Comparison of ENCODE assay signal across 8 cellular contexts in the genomic region with DNA sequence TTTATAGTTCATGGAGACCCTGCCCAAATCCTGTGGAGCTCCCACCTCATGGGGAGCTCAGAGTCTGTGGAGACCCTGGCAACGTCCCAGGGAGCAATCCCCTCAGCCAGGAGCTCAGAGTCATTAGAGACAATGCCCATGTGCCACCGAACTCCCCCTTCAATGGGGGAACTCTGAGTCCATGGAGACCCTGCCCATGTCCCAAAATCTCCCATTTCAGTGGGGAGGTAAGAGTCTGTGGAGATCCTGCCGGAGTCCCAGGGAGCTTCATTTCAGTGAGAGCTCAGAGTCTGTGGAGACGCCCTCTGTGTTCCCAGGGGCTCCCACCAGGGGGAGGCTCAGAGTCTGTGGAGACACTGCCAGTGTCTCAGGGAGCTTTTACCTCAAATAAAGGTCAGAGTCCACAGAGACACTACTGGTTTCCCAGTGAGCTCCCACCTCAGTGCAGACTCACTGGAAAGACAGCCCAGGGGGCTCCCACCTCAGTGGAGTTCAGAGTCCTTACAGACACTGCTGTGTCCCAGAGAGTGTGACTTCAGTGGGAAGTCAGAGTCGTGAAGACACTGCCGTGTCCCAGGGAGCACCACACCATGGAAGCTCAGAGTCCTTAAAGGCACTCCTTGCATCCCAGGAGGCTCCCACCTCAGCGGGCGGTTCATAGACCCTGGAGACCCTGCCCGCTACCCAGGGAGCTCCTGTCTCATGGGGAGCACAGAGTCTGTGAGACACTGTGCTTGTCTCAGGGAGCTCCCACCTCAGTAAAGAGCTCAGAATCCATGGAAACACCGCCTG. TPM values are rescaled to one million over a fixed set of nuclear protein-coding genes. Genes with fewer than 3 reads are reported as not detected.
DNase-seq lines count a peak whose midpoint lies in the region; ATAC-seq and TF ChIP-seq lines count a peak whose summit lies in the region.

No MANE protein-coding gene starts in this region.

- no peak overlapping the region for H3K27ac ChIP-seq in Panc1 (ENCODE audit: low read length)
- H3K27ac ChIP-seq in thoracic aorta, result no peak overlapping the region

- CTCF ChIA-PET in Panc1 (lab: Charles Lee), result interaction anchor here (0.7 to 3.0 kb wide), 9 partner anchors 8 to 162 kb away, joined by 3 to 35 read pairs (median 5); a partner anchor contains a TSS

- ATAC-seq in Panc1, result peak; percentile 59
- ATAC-seq in thoracic aorta (ENCODE audit: insufficient number of reproducible peaks, low FRiP score, low read depth), result no peak

- no peak; the same call in 1 of the 2 replicates for TF ChIP-seq CTCF in Panc1 (IDR thresholded peaks at IDR 0.05)
- peak; percentile 48 for TF ChIP-seq CTCF in thoracic aorta (IDR thresholded peaks at IDR 0.05)

- no peaks in the 10 kb centered on the region for H3K9me3 ChIP-seq in Panc1 (ENCODE audit: control insufficient read depth, insufficient read depth, low read depth, low read length)
- no peaks in the 10 kb centered on the region for H3K9me3 ChIP-seq in thoracic aorta

- POLR2A ChIA-PET in Panc1 (lab: Charles Lee), result interaction anchor here (0.6 to 1.3 kb wide), 2 partner anchors 8 to 401 kb away, joined by 5 to 7 read pairs; no protein-coding TSS in a partner anchor

- H3K4me3 ChIP-seq in Panc1 (ENCODE audit: low read depth in 2 of 2, low read length in 2 of 2) (no peak overlapping the region), thoracic aorta (no peak overlapping the region)

- in situ Hi-C loops in Panc1 (cut with HindIII; ENCODE audit: low pct_unique_long_range_greater_than_20kb, low sequenced_read_pairs), result no loop called here

- H3K27me3 ChIP-seq in Panc1 (ENCODE audit: control insufficient read depth, insufficient read depth, low read length), result no peaks in the 10 kb centered on the region
- no peaks in the 10 kb centered on the region for H3K27me3 ChIP-seq in thoracic aorta (replicated peaks; ENCODE audit: insufficient read depth)

- intact Hi-C loops in Panc1 (cut with micrococcal nuclease; ENCODE audit: unreplicated experiment), result loop anchor here (5.0 kb wide), 1 partner anchor 163 kb away; no protein-coding TSS in a partner anchor

- DNase-seq in DMS 273 (lab: John Stamatoyannopoulos, UW; ENCODE audit: unreplicated experiment) (peak; percentile 82), DMS 273 treated with DMSO at 0.1 percent for 48 hours (lab: John Stamatoyannopoulos, UW) (no peak), Panc1 (ENCODE audit: low read depth, low spot score) (no peak), iPS-NIHi7 (ENCODE audit: extremely low spot score) (peak; percentile 27), thoracic aorta (ENCODE audit: low spot score) (no peak), kidney glomerular epithelial cell (lab: John Stamatoyannopoulos, UW) (no peak), GF-D8 (lab: John Stamatoyannopoulos, UW) (no peak)
- DNase-seq in activated naive CD4-positive, alpha-beta T cell treated with anti-CD3 and anti-CD28 coated beads, Interleukin-2, amount 50 U/mL, for 16 hours, result peak; percentile 62

- no TSS peak for BruUV-seq in Panc1 (replicated peaks; lab: Mats Ljungman, UMichigan)

- no peaks in the 10 kb centered on the region; the same call in 1 of the 2 replicates for H3K4me1 ChIP-seq in Panc1 (ENCODE audit: control insufficient read depth, insufficient read depth, low read length)
- no peaks in the 10 kb centered on the region for H3K4me1 ChIP-seq in thoracic aorta (ENCODE audit: control insufficient read depth in 1 of 2, low read depth in 2 of 2)

- H3K36me3 ChIP-seq in Panc1 (ENCODE audit: control insufficient read depth, insufficient read depth, low read length) (no peaks in the 10 kb centered on the region), thoracic aorta (no peaks in the 10 kb centered on the region)

RNA-seq across cellular contexts. Expression of a gene that starts 5.0 kb away (rescaled TPM):
- 0.41 TPM for total RNA-seq in Panc1 (2021; ENCODE audit: unreplicated experiment)
- polyA plus RNA-seq in Panc1 (2012; ENCODE audit: insufficient read length), result 0.17 TPM
- total RNA-seq in thoracic aorta, result 10 to 100 TPM in 1 of 2 donors, 1 to 10 TPM in 1; 2.0 to 13.8 TPM

RNA-seq across cellular contexts. Expression of a gene that starts 26.2 kb away (rescaled TPM):
- total RNA-seq in Panc1 (2021; ENCODE audit: unreplicated experiment) (97.1 TPM), thoracic aorta (10 to 100 TPM; 43.0 to 49.7 TPM)
- 143 TPM for polyA plus RNA-seq in Panc1 (2012; ENCODE audit: insufficient read length)

Comparison
In these comparisons a context has a peak if more than half of its experiments do, and no peak if none do; other contexts are left out.
1. DNase-seq: peak in DMS 273 (single experiment), activated naive CD4-positive, alpha-beta T cell treated with anti-CD3 and anti-CD28 coated beads, Interleukin-2, amount 50 U/mL, for 16 hours (single experiment) and iPS-NIHi7 (single experiment); none in DMS 273 treated with DMSO at 0.1 percent for 48 hours (single experiment), Panc1 (single experiment), thoracic aorta (single experiment), kidney glomerular epithelial cell (single experiment) and GF-D8 (single experiment).